ENCODE assay signal across 17 cellular contexts in the genomic region with DNA sequence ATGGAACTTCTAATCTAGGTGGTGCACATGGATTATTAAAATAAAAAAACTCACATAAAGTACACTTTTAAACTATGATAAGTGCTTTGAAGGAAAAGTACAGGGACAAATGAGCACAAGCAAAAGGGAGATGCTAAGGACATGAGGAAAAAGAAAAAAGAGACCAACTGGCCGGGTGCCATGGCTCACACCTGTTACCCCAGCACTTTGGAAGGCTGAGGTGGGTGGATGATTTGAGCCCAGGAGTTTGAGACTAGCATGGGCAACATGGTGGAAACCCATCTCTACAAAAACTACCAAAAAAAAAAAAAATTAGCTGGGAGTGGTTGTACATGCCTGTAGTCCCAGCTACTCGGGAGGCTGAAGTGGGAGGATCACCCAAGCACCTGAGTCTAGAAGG.
"Had no signal": no experiment of that assay in that cellular context is flagged by ENCODE, and none has a peak within 500 bp of the region (broad histone marks: within the 10 kb centered on the region; RNA-seq: fewer than 3 reads in every experiment).

No MANE protein-coding gene starts in this region.

- H3K4me1 ChIP-seq: body of pancreas, thyroid gland had no signal

- ATAC-seq: activated naive CD4-positive, alpha-beta T cell treated with anti-CD3 and anti-CD28 coated beads, Interleukin-2, amount 50 U/mL, for 72 hours; body of pancreas; sciatic nerve had no signal

- H3K27ac ChIP-seq: body of pancreas, coronary artery, thyroid gland had no signal

- H3K36me3 ChIP-seq: thyroid gland had no signal

- H3K4me3 Mint-ChIP-seq: activated CD4-positive, alpha-beta memory T cell treated with anti-CD3 and anti-CD28 coated beads for 36 hours; activated T-cell treated with anti-CD3 and anti-CD28 coated beads, Interleukin-2, amount 50 U/mL, for 24 hours; nephron progenitor cell had no signal

- H3K9me3 Mint-ChIP-seq: activated CD4-positive, alpha-beta memory T cell treated with anti-CD3 and anti-CD28 coated beads for 36 hours; activated naive CD4-positive, alpha-beta T cell treated with anti-CD3 and anti-CD28 coated beads, Interleukin-2, amount 50 U/mL, for 72 hours; activated T-cell treated with anti-CD3 and anti-CD28 coated beads, Interleukin-2, amount 50 U/mL, for 24 hours; nephron progenitor cell had no signal

- H3K4me3 ChIP-seq: body of pancreas, coronary artery, thyroid gland had no signal

- H3K27me3 ChIP-seq: body of pancreas, thyroid gland had no signal

- DNase-seq: activated CD4-positive, alpha-beta memory T cell treated with anti-CD3 and anti-CD28 coated beads for 36 hours; activated T-cell treated with anti-CD3 and anti-CD28 coated beads, Interleukin-2, amount 50 U/mL, for 24 hours; amygdala; body of pancreas; caudate nucleus; effector CD4-positive, alpha-beta T cell; foreskin melanocyte; kidney glomerular epithelial cell; nephron progenitor cell; occipital lobe; stimulated activated CD4-positive, alpha-beta T cell treated with anti-CD3 and anti-CD28 coated beads, Interleukin-12 subunit alpha, Interleukin-12 subunit beta, amount 100 ng/mL, for 4 hours; stimulated activated CD4-positive, alpha-beta T cell treated with anti-CD3 and anti-CD28 coated beads, Interleukin-2, amount 100 ng/mL, for 24 hours; SW 1271; thyroid gland had no signal

- H3K9me3 ChIP-seq: body of pancreas, thyroid gland had no signal

- H3K36me3 Mint-ChIP-seq: activated CD4-positive, alpha-beta memory T cell treated with anti-CD3 and anti-CD28 coated beads for 36 hours; activated naive CD4-positive, alpha-beta T cell treated with anti-CD3 and anti-CD28 coated beads, Interleukin-2, amount 50 U/mL, for 72 hours had no signal

- H3K27ac Mint-ChIP-seq: activated CD4-positive, alpha-beta memory T cell treated with anti-CD3 and anti-CD28 coated beads for 36 hours; activated naive CD4-positive, alpha-beta T cell treated with anti-CD3 and anti-CD28 coated beads, Interleukin-2, amount 50 U/mL, for 72 hours; activated T-cell treated with anti-CD3 and anti-CD28 coated beads, Interleukin-2, amount 50 U/mL, for 24 hours; nephron progenitor cell had no signal
